Comparison of ENCODE assay signal across 25 cellular contexts in the genomic region with DNA sequence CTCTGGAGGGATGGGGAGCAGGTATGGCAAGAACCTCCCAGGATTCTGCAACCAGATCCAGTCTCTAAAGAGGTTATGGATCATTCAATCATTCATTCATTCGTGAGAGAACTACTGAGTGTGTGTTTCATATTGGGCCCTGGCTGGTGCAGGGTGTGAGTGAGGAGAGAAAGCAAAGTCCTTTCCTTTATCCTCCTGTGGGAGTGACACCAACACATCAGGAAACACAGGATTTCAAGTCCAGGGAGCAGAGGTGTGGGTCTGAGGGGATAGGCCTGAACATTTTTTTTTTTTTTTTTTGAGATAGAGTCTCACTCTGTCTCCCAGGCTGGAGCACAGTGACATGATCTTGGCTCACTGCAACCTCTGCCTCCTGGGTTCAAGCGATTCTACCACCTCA. TPM values are rescaled to one million over a fixed set of nuclear protein-coding genes. Genes with fewer than 3 reads are reported as not detected.
DNase-seq lines count a peak whose midpoint lies in the region; ATAC-seq, FAIRE-seq and TF ChIP-seq lines count a peak whose summit lies in the region.
"Had no signal": no experiment of that assay in that cellular context is flagged by ENCODE, and none has a peak within 500 bp of the region (broad histone marks: within the 10 kb centered on the region; RNA-seq: fewer than 3 reads in every experiment).

No MANE protein-coding gene starts in this region.

- POLR2A ChIA-PET in HepG2 (lab: Yijun Ruan, JAX): interaction anchor here (1.6 kb wide), 1 partner anchor 27 kb away, joined by 10 read pairs; no protein-coding TSS in a partner anchor

- H3K27ac ChIP-seq in HepG2 (ENCODE audit: extremely low read length, insufficient read depth, low read length) (no peak overlapping the region), right lobe of liver (no peak overlapping the region), mucosa of rectum (ENCODE audit: low read depth in 2 of 2, low read length in 2 of 2) (no peak overlapping the region)
- H3K27ac ChIP-seq: 22Rv1 had no signal

- in situ Hi-C loops in HepG2 (cut with HindIII; ENCODE audit: extremely low pct_ligation_motif_present, low pct_unique_long_range_greater_than_20kb): loop anchor here (5.0 kb wide), 1 partner anchor 73 kb away; no protein-coding TSS in a partner anchor

- no peaks in the 10 kb centered on the region for H3K9me3 ChIP-seq in HepG2 (ENCODE audit: low read length)
- no peaks in the 10 kb centered on the region for H3K9me3 ChIP-seq in right lobe of liver
- H3K9me3 ChIP-seq in mucosa of rectum (ENCODE audit: control insufficient read depth in 2 of 2, low read length in 2 of 2): no peaks in the 10 kb centered on the region
- H3K9me3 ChIP-seq: MG63 had no signal

- H3K27me3 Mint-ChIP-seq in T-helper 2 cell treated with Interferon-gamma antibody and Interleukin-4, amounts not matched to agents 5 μg/mL and 100 μg/mL, for 36 hours (ENCODE audit: low read depth): no peaks in the 10 kb centered on the region
- H3K27me3 Mint-ChIP-seq: B cell had no signal

- H3K4me3 ChIP-seq in HepG2 (replicated peaks in 1 of 3; ENCODE audit: insufficient read depth in 1 of 3, low read depth in 2 of 3, low read length in 3 of 3) (peak overlapping the region in 2 of 3 experiments; percentile 17 to 57; a peak in 4 of 6 replicates), right lobe of liver (no peak overlapping the region), mucosa of rectum (ENCODE audit: low read length in 2 of 2) (peak overlapping the region; percentile 28 to 33)
- H3K4me3 ChIP-seq: GM23338, MG63 had no signal

- no TSS peak for BruUV-seq in HepG2 (replicated peaks; lab: Mats Ljungman, UMichigan)

- H3K36me3 ChIP-seq in HepG2 (replicated peaks in 1 of 2; ENCODE audit: control insufficient read depth in 1 of 2, insufficient read depth in 2 of 2, low read length in 2 of 2) (peaks cover 23 to 43% of the 10 kb centered on the region in 2 experiments; a peak in 4 of 5 replicates), right lobe of liver (peaks cover 0 to 13% (median 3%) of the 10 kb centered on the region in 4 donors), mucosa of rectum (ENCODE audit: control insufficient read depth in 2 of 2, insufficient read depth in 2 of 2, low read length in 2 of 2) (peaks cover 11 to 14% of the 10 kb centered on the region in 2 donors)
- H3K36me3 ChIP-seq: MG63 had no signal

- peaks cover 20% of the 10 kb centered on the region for H3K36me3 Mint-ChIP-seq in T-helper 2 cell treated with Interferon-gamma antibody and Interleukin-4, amounts not matched to agents 5 μg/mL and 100 μg/mL, for 36 hours (ENCODE audit: low read depth)
- H3K36me3 Mint-ChIP-seq: CD14-positive monocyte had no signal

- H3K9ac ChIP-seq in HepG2 (ENCODE audit: insufficient read depth, low read depth, low read length): peak overlapping the region; percentile 44; the same call in 1 of the 2 replicates
- H3K9ac ChIP-seq in mucosa of rectum (ENCODE audit: low read depth in 1 of 2, low read length in 2 of 2): no peak overlapping the region

- TF ChIP-seq RAD21 in HepG2 (CRISPR knock-in tag; IDR thresholded peaks at IDR 0.05): no peak

- no peak for ATAC-seq in HepG2
- no peak for ATAC-seq in right lobe of liver
- no peak for ATAC-seq in GM21381 (IDR thresholded peaks at IDR 0.05; ENCODE audit: unreplicated experiment)
- no peak for ATAC-seq in HG02642 (IDR thresholded peaks at IDR 0.05; ENCODE audit: poor library complexity, unreplicated experiment)
- ATAC-seq: GM23338 had no signal

- H3K27me3 ChIP-seq in HepG2 (ENCODE audit: control insufficient read depth in 1 of 2, insufficient read depth in 2 of 2, low read length in 2 of 2): no peaks in the 10 kb centered on the region; a peak in 1 of 5 replicates
- no peaks in the 10 kb centered on the region for H3K27me3 ChIP-seq in right lobe of liver
- no peaks in the 10 kb centered on the region for H3K27me3 ChIP-seq in mucosa of rectum (ENCODE audit: control insufficient read depth in 2 of 2, insufficient read depth in 2 of 2, low read length in 2 of 2)

- WGBS in HepG2 (ENCODE audit: low lambda C conversion rate): 84% methylated on average over 2 of the region's 2 CpGs
- WGBS in right lobe of liver (ENCODE audit: insufficient coverage, low coverage, low lambda C conversion rate, missing lambda C conversion rate): 92% methylated on average over 2 of the region's 2 CpGs

- TF ChIP-seq EP300 in HepG2 (IDR thresholded peaks at IDR 0.05; ENCODE audit: low read depth in 2 of 2, low read length in 2 of 2): no peak
- no peak for TF ChIP-seq EP300 in HepG2 (CRISPR knock-in tag; IDR thresholded peaks at IDR 0.05; ENCODE audit: borderline replicate concordance)

- DNase-seq in T-helper 2 cell treated with Interferon-gamma antibody and Interleukin-4, amounts not matched to agents 5 μg/mL and 100 μg/mL, for 36 hours (ENCODE audit: low spot score): no peak
- no peak for DNase-seq in T-helper 2 cell
- no peak for DNase-seq in HepG2 (ENCODE audit: low spot score)
- DNase-seq in right lobe of liver: no peak
- no peak for DNase-seq in NCI-H187 (lab: John Stamatoyannopoulos, UW)
- DNase-seq: DMS153, DND-41, H9, IMR-90, KG1, MG63, NCI-H1105 treated with DMSO at 0.1 percent for 48 hours, NCI-H146, NCI-H2029 treated with DMSO at 0.1 percent for 48 hours, NCI-H2227 treated with DMSO at 0.1 percent for 48 hours, NCI-H69, Right ventricle myocardium superior, RPMI8226 had no signal

- intact Hi-C loops in HepG2 (cut with micrococcal nuclease; ENCODE audit: unreplicated experiment) (no loop called here), right lobe of liver (cut with DNase I) (loop anchor here (5.0 kb wide), 1 partner anchor 73 kb away; no protein-coding TSS in a partner anchor)

- peak overlapping the region; percentile 98 for H3K4me2 ChIP-seq in HepG2 (ENCODE audit: low read depth, low read length)
- H3K4me2 ChIP-seq: GM23338 had no signal

- no peak overlapping the region for H3K27ac Mint-ChIP-seq in T-helper 2 cell treated with Interferon-gamma antibody and Interleukin-4, amounts not matched to agents 5 μg/mL and 100 μg/mL, for 36 hours
- H3K27ac Mint-ChIP-seq: GM23338 had no signal

- H3K9me3 Mint-ChIP-seq in T-helper 2 cell treated with Interferon-gamma antibody and Interleukin-4, amounts not matched to agents 5 μg/mL and 100 μg/mL, for 36 hours: no peaks in the 10 kb centered on the region
- H3K9me3 Mint-ChIP-seq: CD14-positive monocyte, H9 had no signal

- peak overlapping the region; percentile 47 for H3K4me3 Mint-ChIP-seq in T-helper 2 cell treated with Interferon-gamma antibody and Interleukin-4, amounts not matched to agents 5 μg/mL and 100 μg/mL, for 36 hours
- H3K4me3 Mint-ChIP-seq: B cell, CD14-positive monocyte, GM23338, H9 had no signal

- peaks cover 52% of the 10 kb centered on the region for H3K79me2 ChIP-seq in HepG2 (ENCODE audit: insufficient read depth, low read length)

- no peak overlapping the region for H2AFZ ChIP-seq in HepG2 (ENCODE audit: low read length)
- H2AFZ ChIP-seq: GM23338 had no signal

- H3K4me1 Mint-ChIP-seq in T-helper 2 cell treated with Interferon-gamma antibody and Interleukin-4, amounts not matched to agents 5 μg/mL and 100 μg/mL, for 36 hours (ENCODE audit: low read depth): peaks cover 43% of the 10 kb centered on the region

- FAIRE-seq in HepG2 (lab: Jason Lieb, UNC): no peak

- TF ChIP-seq POLR2A in HepG2 (IDR thresholded peaks at IDR 0.05; ENCODE audit: insufficient read depth in 1 of 2, low read depth in 2 of 2, low read length in 2 of 2) (no peak), right lobe of liver (IDR thresholded peaks at IDR 0.05) (no peak)

- TF ChIP-seq CTCF in HepG2 (CRISPR knock-in tag; IDR thresholded peaks at IDR 0.05) (no peak), right lobe of liver (IDR thresholded peaks at IDR 0.05) (no peak)

- peaks cover 88% of the 10 kb centered on the region for H3K4me1 ChIP-seq in HepG2 (ENCODE audit: insufficient read depth, low read length)
- H3K4me1 ChIP-seq in right lobe of liver: peaks cover 0 to 32% (median 4%) of the 10 kb centered on the region in 4 donors
- peaks cover 13 to 17% of the 10 kb centered on the region in 2 donors for H3K4me1 ChIP-seq in mucosa of rectum (ENCODE audit: control insufficient read depth in 2 of 2, insufficient read depth in 2 of 2, low read length in 2 of 2)

- CTCF ChIA-PET in HepG2 (lab: Yijun Ruan, JAX; ENCODE audit: low intra/inter-chr PET ratio, low total read pairs): no interaction called here

- H4K20me1 ChIP-seq in HepG2 (ENCODE audit: insufficient read depth, low read length): peaks cover 13% of the 10 kb centered on the region

TF ChIP-seq in HepG2, 621 proteins besides CTCF, POLR2A, EP300 and RAD21 (continues in another document):
- TF ChIP-seq NRL (CRISPR knock-in tag; IDR thresholded peaks at IDR 0.05; ENCODE audit: borderline replicate concordance) (no peak), ZSCAN25 (CRISPR knock-in tag; IDR thresholded peaks at IDR 0.05) (peak; percentile 82), ZNF598 (CRISPR knock-in tag; IDR thresholded peaks at IDR 0.05; ENCODE audit: borderline replicate concordance) (no peak)

RNA-seq across cellular contexts. Expression of gene CEACAM1, which starts 3.3 kb away (rescaled TPM):
- 9.6 and 13.5 TPM in 2 replicates for total RNA-seq in HepG2 (2016; rRNA removed; fragmentation: Illumina TruSeq; extraction: Trizol)
- total RNA-seq in HepG2 (2016; cell fraction: cytosol; rRNA removed; fragmentation: Illumina TruSeq; extraction: Trizol; ENCODE audit: low read depth): 2.4 and 3.1 TPM in 2 replicates
- total RNA-seq in HepG2 (2016; cell fraction: insoluble cytoplasmic fraction; rRNA removed; fragmentation: Illumina TruSeq; extraction: Trizol): 8.3 and 13.2 TPM in 2 replicates
- 7.7 and 9.3 TPM in 2 replicates for total RNA-seq in HepG2 (2016; cell fraction: membrane; rRNA removed; fragmentation: Illumina TruSeq; extraction: Trizol)
- total RNA-seq in HepG2 (2016; cell fraction: nucleus; rRNA removed; fragmentation: Illumina TruSeq; extraction: Trizol): 22.7 and 31.8 TPM in 2 replicates
- 272 and 332 TPM in 2 replicates for polyA plus RNA-seq in HepG2 (2011; rRNA removed)
- polyA plus RNA-seq in HepG2 (2011; cell fraction: cytosol; rRNA removed): 102 and 103 TPM in 2 replicates
- polyA plus RNA-seq in HepG2 (2011; cell fraction: nucleus; rRNA removed): 369 and 382 TPM in 2 replicates
- 97.8 and 119 TPM in 2 replicates for polyA plus RNA-seq in HepG2 (2012)
- 4.9 and 5.5 TPM in 2 replicates for polyA plus RNA-seq in HepG2 (2016; cell fraction: cytosol; fragmentation: Illumina TruSeq; extraction: Trizol; ENCODE audit: low read depth)
- 23.8 and 26.6 TPM in 2 replicates for polyA plus RNA-seq in HepG2 (2016; cell fraction: insoluble cytoplasmic fraction; fragmentation: Illumina TruSeq; extraction: Trizol; ENCODE audit: low read depth)
- 8.8 and 10.6 TPM in 2 replicates for polyA plus RNA-seq in HepG2 (2016; cell fraction: membrane; fragmentation: Illumina TruSeq; extraction: Trizol; ENCODE audit: low read depth)
- 77.3 and 85.7 TPM in 2 replicates for polyA plus RNA-seq in HepG2 (2016; cell fraction: nucleus; fragmentation: Illumina TruSeq; extraction: Trizol; ENCODE audit: insufficient read depth, low read depth)
- 0.07 and 87.5 TPM in 2 replicates for polyA minus RNA-seq in HepG2 (2011; rRNA and poly(A)+ RNA removed; ENCODE audit: low replicate concordance)
- polyA minus RNA-seq in HepG2 (2011; cell fraction: cytosol; rRNA and poly(A)+ RNA removed): 61.3 and 65.7 TPM in 2 replicates
- polyA minus RNA-seq in HepG2 (2011; cell fraction: nucleus; rRNA and poly(A)+ RNA removed): 122 and 160 TPM in 2 replicates
- total RNA-seq in right lobe of liver: 10 to 100 TPM; 27.4 to 64.6 (median 45.7) TPM
- total RNA-seq: IMR-90 had no signal
- polyA plus RNA-seq: IMR-90 had no signal

Comparison
In these comparisons a context has a peak if more than half of its experiments do, and no peak if none do; other contexts are left out.
1. H3K4me3 ChIP-seq: peak in HepG2 (2 of 3) and mucosa of rectum (2 of 2); none in right lobe of liver (0 of 3).